Comparison of ENCODE assay signal across 15 cellular contexts in genomic region chr20:8782804-8783203, GRCh38.
A peak's percentile ranks its signal among the peaks of the same experiment; 100 is the strongest.
DNase-seq lines count a peak whose midpoint lies in the region; ATAC-seq, FAIRE-seq and TF ChIP-seq lines count a peak whose summit lies in the region.
"Had no signal": no experiment of that assay in that cellular context is flagged by ENCODE, and none has a peak within 500 bp of the region (broad histone marks: within the 10 kb centered on the region; RNA-seq: fewer than 3 reads in every experiment).

No MANE protein-coding gene starts in this region.

- no peaks in the 10 kb centered on the region for H3K79me2 ChIP-seq in astrocyte (ENCODE audit: insufficient read depth, low read length)

- H3K27me3 ChIP-seq in astrocyte (ENCODE audit: insufficient read depth, low read length) = no peaks in the 10 kb centered on the region
- H3K27me3 ChIP-seq: BE2C had no signal

- H3K4me3 Mint-ChIP-seq in astrocyte (ENCODE audit: unreplicated experiment) = no peak overlapping the region

- no peak overlapping the region for H3K9ac ChIP-seq in astrocyte (ENCODE audit: low read length)

- ATAC-seq in left lobe of liver (no peak), HG02678 (IDR thresholded peaks at IDR 0.05; ENCODE audit: unreplicated experiment) (no peak)
- ATAC-seq: GM12878, Panc1 had no signal

- peaks cover 12% of the 10 kb centered on the region for H3K4me1 Mint-ChIP-seq in astrocyte (ENCODE audit: low read depth, unreplicated experiment)

- H3K36me3 Mint-ChIP-seq in astrocyte (ENCODE audit: low read depth, unreplicated experiment) = no peaks in the 10 kb centered on the region

- no peak overlapping the region for H3K27ac ChIP-seq in astrocyte (ENCODE audit: low read depth, low read length)

- no peak overlapping the region for H3K4me3 ChIP-seq in astrocyte (ENCODE audit: insufficient read depth, low read depth, low read length)
- no peak overlapping the region for H3K4me3 ChIP-seq in fibroblast of the aortic adventitia (ENCODE audit: low read depth, low read length)
- H3K4me3 ChIP-seq: GM12878 had no signal

- no peaks in the 10 kb centered on the region for H3K27me3 Mint-ChIP-seq in astrocyte (ENCODE audit: low read depth, unreplicated experiment)

- DNase-seq in GM03348 (ENCODE audit: low spot score) (peak; percentile 72), astrocyte (ENCODE audit: low read depth) (peak; percentile 26), fibroblast of the aortic adventitia (ENCODE audit: low read depth) (peak; percentile 86), renal cortical epithelial cell (ENCODE audit: low read depth) (peak; percentile 54), SIG-M5 treated with dmso at 0.1 percent for 504 hours (lab: John Stamatoyannopoulos, UW; ENCODE audit: unreplicated experiment) (no peak), left lobe of liver (ENCODE audit: low spot score) (no peak)
- no peak for DNase-seq in activated T-cell treated with anti-CD3 and anti-CD28 coated beads, Interleukin-2, amount 50 U/mL, for 48 hours
- DNase-seq: activated effector memory CD4-positive, alpha-beta T cell treated with anti-CD3 and anti-CD28 coated beads, Interleukin-2, amount 50 U/mL, for 16 hours; BE2C; NCI-H1436 treated with DMSO at 0.1 percent for 48 hours; stimulated activated CD4-positive, alpha-beta T cell treated with anti-CD3 and anti-CD28 coated beads, Interleukin-4, amount 100 ng/mL, for 4 hours had no signal

- H3K9me3 ChIP-seq in astrocyte (ENCODE audit: insufficient read depth, low read depth, low read length) = no peaks in the 10 kb centered on the region
- H3K9me3 ChIP-seq: BE2C had no signal

- no peak overlapping the region for H2AFZ ChIP-seq in astrocyte (ENCODE audit: low read depth, low read length)

- no peaks in the 10 kb centered on the region for H3K36me3 ChIP-seq in astrocyte (ENCODE audit: insufficient read depth, low read length)
- H3K36me3 ChIP-seq: BE2C had no signal

- no peak for FAIRE-seq in astrocyte (lab: Jason Lieb, UNC)
- FAIRE-seq: endometrium, GM12878 had no signal

- peaks cover 5% of the 10 kb centered on the region for H3K4me1 ChIP-seq in astrocyte (ENCODE audit: insufficient read depth, low read length)
- H3K4me1 ChIP-seq: BE2C had no signal

- peak overlapping the region; percentile 0 for H3K27ac Mint-ChIP-seq in astrocyte (ENCODE audit: unreplicated experiment)

- H3K9me3 Mint-ChIP-seq in astrocyte (ENCODE audit: unreplicated experiment) = peaks cover 3% of the 10 kb centered on the region

- no peak overlapping the region for H3K4me2 ChIP-seq in astrocyte (ENCODE audit: low read length)

- H4K20me1 ChIP-seq in astrocyte (ENCODE audit: insufficient read depth, low read length) = no peaks in the 10 kb centered on the region

- no peak for TF ChIP-seq CTCF in astrocyte (IDR thresholded peaks at IDR 0.05; ENCODE audit: insufficient read depth, low read depth, low read length)
- TF ChIP-seq CTCF in fibroblast of the aortic adventitia (IDR thresholded peaks at IDR 0.05; ENCODE audit: insufficient read depth, low read length) = no peak

Comparison
In these comparisons a context has a peak if more than half of its experiments do, and no peak if none do; other contexts are left out.
1. DNase-seq: peak in GM03348 (single experiment), astrocyte (single experiment), fibroblast of the aortic adventitia (single experiment) and renal cortical epithelial cell (single experiment); none in SIG-M5 treated with dmso at 0.1 percent for 504 hours (single experiment), left lobe of liver (single experiment) and activated T-cell treated with anti-CD3 and anti-CD28 coated beads, Interleukin-2, amount 50 U/mL, for 48 hours (0 of 2).